ENCODE assay signal across 29 cellular contexts in genomic region chr6:167839755-167840154, GRCh38. TPM values are rescaled to one million over a fixed set of nuclear protein-coding genes. Genes with fewer than 3 reads are reported as not detected.
A peak's percentile ranks its signal among the peaks of the same experiment; 100 is the strongest.
DNase-seq lines count a peak whose midpoint lies in the region; ATAC-seq, FAIRE-seq and TF ChIP-seq lines count a peak whose summit lies in the region.
"Had no signal": no experiment of that assay in that cellular context is flagged by ENCODE, and none has a peak within 500 bp of the region (broad histone marks: within the 10 kb centered on the region; RNA-seq: fewer than 3 reads in every experiment).

No MANE protein-coding gene starts in this region.

- TF ChIP-seq EP300 in GM12878 (IDR thresholded peaks at IDR 0.05; ENCODE audit: borderline replicate concordance in 1 of 2, control insufficient read depth in 1 of 2, low read depth in 2 of 2, low read length in 2 of 2): no peak
- TF ChIP-seq EP300 in HepG2 (IDR thresholded peaks at IDR 0.05; ENCODE audit: low read depth in 2 of 2, low read length in 2 of 2): no peak
- no peak for TF ChIP-seq EP300 in HepG2 (CRISPR knock-in tag; IDR thresholded peaks at IDR 0.05; ENCODE audit: borderline replicate concordance)

- H2AFZ ChIP-seq in GM12878 (ENCODE audit: control insufficient read depth, low read depth, low read length) (no peak overlapping the region), HepG2 (ENCODE audit: low read length) (no peak overlapping the region)

- H3K4me3 Mint-ChIP-seq in CD4-positive, alpha-beta T cell: no peak overlapping the region
- H3K4me3 Mint-ChIP-seq: activated CD4-positive, alpha-beta T cell treated with anti-CD3 and anti-CD28 coated beads, Interleukin-2, amount 10 ng/mL, durations not matched to agents 24 days and 14 days; activated CD8-positive, alpha-beta memory T cell treated with anti-CD3 and anti-CD28 coated beads, Interleukin-2, amount 10 ng/mL, durations not matched to agents 7 days and 5 days; activated naive CD4-positive, alpha-beta T cell treated with anti-CD3 and anti-CD28 coated beads, Interleukin-2, amount 10 ng/mL, durations not matched to agents 7 days and 5 days; activated T-helper 1 cell treated with anti-CD3 and anti-CD28 coated beads, Interleukin-12 subunit alpha, Interleukin-12 subunit beta, Interleukin-2, Interleukin-4 antibody, amounts not matched to agents 30 ng/mL and 10 ng/mL and 1 ng/mL, durations not matched to agents 14 hours and 24 hours and 36 hours; dendritic cell treated with granulocyte-macrophage colony-stimulating factor and Interleukin-4, amounts not matched to agents 40 ng/mL and 50 ng/mL, for 4 days; HFFc6; type B pancreatic cell had no signal

- TF ChIP-seq RAD21 in GM12878 (IDR thresholded peaks at IDR 0.05; ENCODE audit: insufficient read depth, low read depth, low read length) (no peak), HepG2 (CRISPR knock-in tag; IDR thresholded peaks at IDR 0.05) (peak; percentile 39; the same call in 1 of the 2 replicates)

- H3K27ac ChIP-seq in GM12878 (ENCODE audit: control insufficient read depth, insufficient read depth): no peak overlapping the region
- H3K27ac ChIP-seq in HepG2 (ENCODE audit: extremely low read length, insufficient read depth, low read length): no peak overlapping the region
- H3K27ac ChIP-seq in CD4-positive, alpha-beta T cell (ENCODE audit: low read depth, low read length): no peak overlapping the region
- H3K27ac ChIP-seq in RWPE1: no peak overlapping the region
- no peak overlapping the region for H3K27ac ChIP-seq in colonic mucosa
- H3K27ac ChIP-seq: cardiac muscle cell had no signal

- POLR2A ChIA-PET in GM12878 (lab: Charles Lee) (interaction anchor here (0.5 kb wide), 1 partner anchor 47 kb away, joined by 3 read pairs; no protein-coding TSS in a partner anchor), HepG2 (lab: Yijun Ruan, JAX) (interaction anchor here (1.0 kb wide), 1 partner anchor 10 kb away, joined by 3 read pairs; no protein-coding TSS in a partner anchor), RWPE1 (lab: Yijun Ruan, JAX; ENCODE audit: low non-redundant PET) (no interaction called here)
- POLR2A ChIA-PET in CD4-positive, alpha-beta T cell (lab: Charles Lee): no interaction called here

- H3K4me1 Mint-ChIP-seq in CD4-positive, alpha-beta T cell (ENCODE audit: low read depth): no peaks in the 10 kb centered on the region

- DNase-seq in C1 segment of cervical spinal cord (lab: John Stamatoyannopoulos, UW): peak in 8 of 14 donors; percentile 24 to 64 (median 28)
- DNase-seq in GM12878 (ENCODE audit: low read depth, low spot score): no peak
- DNase-seq in HepG2 (ENCODE audit: low spot score): peak; percentile 65
- DNase-seq in posterior cingulate gyrus: peak in 9 of 10 donors; percentile 52 to 95 (median 75)
- no peak for DNase-seq in CD4-positive, alpha-beta T cell
- no peak for DNase-seq in RWPE1 (ENCODE audit: low spot score)
- no peak for DNase-seq in colonic mucosa
- no peak for DNase-seq in activated CD4-positive, CD25-positive, alpha-beta regulatory T cell treated with anti-CD3 and anti-CD28 coated beads, Interleukin-2, amount 50 U/mL, for 72 hours
- DNase-seq: activated CD4-positive, alpha-beta T cell treated with anti-CD3 and anti-CD28 coated beads, Interleukin-2, amount 10 ng/mL, durations not matched to agents 24 days and 14 days; activated CD8-positive, alpha-beta memory T cell treated with anti-CD3 and anti-CD28 coated beads, Interleukin-2, amount 10 ng/mL, durations not matched to agents 7 days and 5 days; activated naive CD4-positive, alpha-beta T cell treated with anti-CD3 and anti-CD28 coated beads, Interleukin-2, amount 10 ng/mL, durations not matched to agents 7 days and 5 days; amniotic stem cell; BE2C; Caco-2; HFFc6; KBM-7; MG63; NCI-H2081 treated with DMSO at 0.1 percent for 48 hours; NCI-H446 treated with DMSO at 0.1 percent for 48 hours; right cardiac atrium; stimulated activated CD4-positive, alpha-beta T cell treated with anti-CD3 and anti-CD28 coated beads, Interleukin-12 subunit alpha, Interleukin-12 subunit beta, amount 100 ng/mL, for 4 hours; stomach; T-helper 2 cell had no signal

- no peak overlapping the region for H3K27ac Mint-ChIP-seq in CD4-positive, alpha-beta T cell
- H3K27ac Mint-ChIP-seq: activated CD4-positive, alpha-beta T cell treated with anti-CD3 and anti-CD28 coated beads, Interleukin-2, amount 10 ng/mL, durations not matched to agents 24 days and 14 days; activated CD8-positive, alpha-beta memory T cell treated with anti-CD3 and anti-CD28 coated beads, Interleukin-2, amount 10 ng/mL, durations not matched to agents 7 days and 5 days; activated naive CD4-positive, alpha-beta T cell treated with anti-CD3 and anti-CD28 coated beads, Interleukin-2, amount 10 ng/mL, durations not matched to agents 7 days and 5 days; activated T-helper 1 cell treated with anti-CD3 and anti-CD28 coated beads, Interleukin-12 subunit alpha, Interleukin-12 subunit beta, Interleukin-2, Interleukin-4 antibody, amounts not matched to agents 30 ng/mL and 10 ng/mL and 1 ng/mL, durations not matched to agents 14 hours and 24 hours and 36 hours; dendritic cell treated with granulocyte-macrophage colony-stimulating factor and Interleukin-4, amounts not matched to agents 40 ng/mL and 50 ng/mL, for 4 days; HFFc6; type B pancreatic cell had no signal

- H3K27me3 ChIP-seq in GM12878 (replicated peaks in 1 of 2; ENCODE audit: control insufficient read depth in 2 of 2, insufficient read depth in 2 of 2, low read length in 1 of 2): no peaks in the 10 kb centered on the region
- no peaks in the 10 kb centered on the region for H3K27me3 ChIP-seq in HepG2 (ENCODE audit: control insufficient read depth in 1 of 2, insufficient read depth in 2 of 2, low read length in 2 of 2)
- H3K27me3 ChIP-seq in CD4-positive, alpha-beta T cell (ENCODE audit: control insufficient read depth, insufficient read depth, low read length): peaks cover 3% of the 10 kb centered on the region
- no peaks in the 10 kb centered on the region for H3K27me3 ChIP-seq in colonic mucosa
- H3K27me3 ChIP-seq: BE2C, cardiac muscle cell, MG63, stomach had no signal

- CTCF ChIA-PET in GM12878 (lab: Yijun Ruan, JAX): interaction anchor here (1.1 kb wide), 1 partner anchor 17 kb away, joined by 3 read pairs; no protein-coding TSS in a partner anchor
- CTCF ChIA-PET in HepG2 (lab: Yijun Ruan, JAX; ENCODE audit: low intra/inter-chr PET ratio, low total read pairs): no interaction called here
- CTCF ChIA-PET in CD4-positive, alpha-beta T cell (lab: Charles Lee): no interaction called here
- CTCF ChIA-PET in RWPE1 (lab: Yijun Ruan, JAX): no interaction called here

- FAIRE-seq in GM12878 (lab: Jason Lieb, UNC) (no peak), HepG2 (lab: Jason Lieb, UNC) (no peak)
- FAIRE-seq: A204.1 had no signal

- no peak overlapping the region for H3K4me3 ChIP-seq in GM12878
- no peak overlapping the region for H3K4me3 ChIP-seq in HepG2 (replicated peaks in 1 of 3; ENCODE audit: insufficient read depth in 1 of 3, low read depth in 2 of 3, low read length in 3 of 3)
- H3K4me3 ChIP-seq in colonic mucosa: no peak overlapping the region
- H3K4me3 ChIP-seq: cardiac muscle cell, MG63, stomach had no signal

- H3K79me2 ChIP-seq in GM12878 (ENCODE audit: control insufficient read depth, insufficient read depth, low read length) (peaks cover 44% of the 10 kb centered on the region), HepG2 (ENCODE audit: insufficient read depth, low read length) (peaks cover 100% of the 10 kb centered on the region)

- H4K20me1 ChIP-seq in GM12878 (ENCODE audit: control insufficient read depth, insufficient read depth): no peaks in the 10 kb centered on the region; the same call in 1 of the 2 replicates
- H4K20me1 ChIP-seq in HepG2 (ENCODE audit: insufficient read depth, low read length): peaks cover 96% of the 10 kb centered on the region

- H3K36me3 ChIP-seq in GM12878 (ENCODE audit: control insufficient read depth in 2 of 2, insufficient read depth in 2 of 2, low read length in 1 of 2) (no peaks in the 10 kb centered on the region), HepG2 (replicated peaks in 1 of 2; ENCODE audit: control insufficient read depth in 1 of 2, insufficient read depth in 2 of 2, low read length in 2 of 2) (peaks cover 0 to 1% of the 10 kb centered on the region in 2 experiments; a peak in 2 of 5 replicates), colonic mucosa (no peaks in the 10 kb centered on the region)
- H3K36me3 ChIP-seq: BE2C, cardiac muscle cell, MG63, stomach had no signal

- H3K27me3 Mint-ChIP-seq in CD4-positive, alpha-beta T cell: peaks cover 38% of the 10 kb centered on the region
- H3K27me3 Mint-ChIP-seq: type B pancreatic cell had no signal

- intact Hi-C loops in GM12878 (cut with micrococcal nuclease; ENCODE audit: unreplicated experiment) (no loop called here), HepG2 (cut with micrococcal nuclease; ENCODE audit: unreplicated experiment) (no loop called here), posterior cingulate gyrus (cut with DNase I) (no loop called here), colonic mucosa (cut with DNase I) (no loop called here)
- intact Hi-C loops in CD4-positive, alpha-beta T cell (cut with DNase I, micrococcal nuclease): no loop called here

- in situ Hi-C loops in GM12878 (cut with MboI): no loop called here
- in situ Hi-C loops in HepG2 (cut with HindIII; ENCODE audit: extremely low pct_ligation_motif_present, low pct_unique_long_range_greater_than_20kb): no loop called here

- H3K9ac ChIP-seq in GM12878 (ENCODE audit: control insufficient read depth, insufficient read depth, low read length) (no peak overlapping the region), HepG2 (ENCODE audit: insufficient read depth, low read depth, low read length) (no peak overlapping the region), colonic mucosa (ENCODE audit: low read depth in 2 of 2, low read length in 2 of 2) (no peak overlapping the region)

- TF ChIP-seq POLR2A in GM12878 (IDR thresholded peaks at IDR 0.05; ENCODE audit: low read depth, low read length) (no peak), HepG2 (IDR thresholded peaks at IDR 0.05; ENCODE audit: insufficient read depth in 1 of 2, low read depth in 2 of 2, low read length in 2 of 2) (peak in 1 of 2 experiments; percentile 33; a peak in 1 of 4 replicates)

- RAD21 ChIA-PET in GM12878 (lab: Charles Lee; ENCODE audit: unreplicated experiment): interaction anchor here (0.7 to 1.5 kb wide), 2 partner anchors 10 to 11 kb away, joined by 4 to 6 read pairs; no protein-coding TSS in a partner anchor

- H3K9me3 ChIP-seq in GM12878 (replicated peaks; ENCODE audit: control insufficient read depth, insufficient read depth, low read length) (no peaks in the 10 kb centered on the region), HepG2 (ENCODE audit: low read length) (no peaks in the 10 kb centered on the region), colonic mucosa (no peaks in the 10 kb centered on the region)
- no peaks in the 10 kb centered on the region for H3K9me3 ChIP-seq in CD4-positive, alpha-beta T cell (ENCODE audit: control insufficient read depth, low read length)
- H3K9me3 ChIP-seq: BE2C, Caco-2, MG63, stomach had no signal

- H3K4me1 ChIP-seq in GM12878 (ENCODE audit: control insufficient read depth, insufficient read depth, low read length) (no peaks in the 10 kb centered on the region), HepG2 (ENCODE audit: insufficient read depth, low read length) (peaks cover 64% of the 10 kb centered on the region), colonic mucosa (no peaks in the 10 kb centered on the region)

- no peak for TF ChIP-seq CTCF in GM12878 (IDR thresholded peaks at IDR 0.05 in 2 of 3, conservative IDR thresholded peaks at IDR 0.05 in 1 of 3; ENCODE audit: control insufficient read depth in 2 of 3, extremely low read depth in 1 of 3, insufficient read depth in 1 of 3, low read depth in 3 of 3, low read length in 3 of 3)
- TF ChIP-seq CTCF in HepG2 (CRISPR knock-in tag; IDR thresholded peaks at IDR 0.05): peak; percentile 41
- TF ChIP-seq CTCF in CD4-positive, alpha-beta T cell (IDR thresholded peaks at IDR 0.05): no peak
- no peak for TF ChIP-seq CTCF in RWPE1 (conservative IDR thresholded peaks at IDR 0.05; ENCODE audit: low read depth)
- no peak for TF ChIP-seq CTCF in colonic mucosa (IDR thresholded peaks at IDR 0.05)

- SMC1A ChIA-PET in GM12878 (lab: Charles Lee; ENCODE audit: uncharacterized antibody, unreplicated experiment): interaction anchor here (1.2 to 1.4 kb wide), 2 partner anchors 9 to 16 kb away, joined by 5 to 6 read pairs; no protein-coding TSS in a partner anchor

- no peaks in the 10 kb centered on the region for H3K9me3 Mint-ChIP-seq in CD4-positive, alpha-beta T cell
- H3K9me3 Mint-ChIP-seq: activated CD4-positive, alpha-beta T cell treated with anti-CD3 and anti-CD28 coated beads, Interleukin-2, amount 10 ng/mL, durations not matched to agents 24 days and 14 days; activated naive CD4-positive, alpha-beta T cell treated with anti-CD3 and anti-CD28 coated beads, Interleukin-2, amount 10 ng/mL, durations not matched to agents 7 days and 5 days; activated T-helper 1 cell treated with anti-CD3 and anti-CD28 coated beads, Interleukin-12 subunit alpha, Interleukin-12 subunit beta, Interleukin-2, Interleukin-4 antibody, amounts not matched to agents 30 ng/mL and 10 ng/mL and 1 ng/mL, durations not matched to agents 14 hours and 24 hours and 36 hours; dendritic cell treated with granulocyte-macrophage colony-stimulating factor and Interleukin-4, amounts not matched to agents 40 ng/mL and 50 ng/mL, for 4 days; HFFc6; type B pancreatic cell had no signal

- 77% methylated on average over 6 of the region's 6 CpGs for WGBS in GM12878 (ENCODE audit: insufficient coverage, insufficient replicate concordance, low lambda C conversion rate, missing lambda C conversion rate)
- 27% methylated on average over 6 of the region's 6 CpGs for WGBS in HepG2 (ENCODE audit: low lambda C conversion rate)

- no TSS peak for BruUV-seq in GM12878 (replicated peaks; lab: Mats Ljungman, UMichigan)
- BruUV-seq in HepG2 (replicated peaks; lab: Mats Ljungman, UMichigan): no TSS peak

- H3K4me2 ChIP-seq in GM12878 (ENCODE audit: control insufficient read depth, insufficient read depth) (no peak overlapping the region), HepG2 (ENCODE audit: low read depth, low read length) (peak overlapping the region; percentile 39)

- peak; percentile 52; the same call in 2 of the 3 replicates for ATAC-seq in GM12878
- peak; percentile 99 for ATAC-seq in HepG2
- ATAC-seq in CD4-positive, alpha-beta T cell (ENCODE audit: poor library complexity): no peak
- ATAC-seq: activated CD8-positive, alpha-beta memory T cell treated with anti-CD3 and anti-CD28 coated beads, Interleukin-2, amount 10 ng/mL, durations not matched to agents 7 days and 5 days; SK-N-SH treated with all-trans-retinoic acid at 6 μM for 48 hours had no signal

- H3K36me3 Mint-ChIP-seq in CD4-positive, alpha-beta T cell (ENCODE audit: low read depth): no peaks in the 10 kb centered on the region
- H3K36me3 Mint-ChIP-seq: activated CD8-positive, alpha-beta memory T cell treated with anti-CD3 and anti-CD28 coated beads, Interleukin-2, amount 10 ng/mL, durations not matched to agents 7 days and 5 days; type B pancreatic cell had no signal

RNA-seq across cellular contexts. Expression of gene AFDN, which starts 13.0 kb away (rescaled TPM):
- 295 and 304 TPM in 2 replicates for total RNA-seq in GM12878 (2013; cell fraction: nucleolus; rRNA removed)
- total RNA-seq in GM12878 (2014; rRNA removed) (47.2 and 52.8 TPM in 2 replicates), GM12878 (2014; rRNA removed; fragmentation: Illumina TruSeq; extraction: Trizol) (65.4 and 65.7 TPM in 2 replicates), GM12878 (2021) (67.8 and 68.2 TPM in 2 replicates), HepG2 (2016; rRNA removed; fragmentation: Illumina TruSeq; extraction: Trizol) (97.8 and 136 TPM in 2 replicates), colonic mucosa (100 to 1,000 TPM; 213 to 232 TPM)
- polyA plus RNA-seq in GM12878 (2011; ENCODE audit: low read depth): 13.2 TPM
- polyA plus RNA-seq in GM12878 (2011; rRNA removed) (40.7 and 43.0 TPM in 2 replicates), GM12878 (2014; fragmentation: Illumina TruSeq; extraction: Trizol) (58.5 and 89.6 TPM in 2 replicates), GM12878 (2014; fragmentation: Nextera tagmentation; extraction: Ambion mirVana) (1 to 10 TPM; 5.7 to 8.7 TPM), GM12878 (2014; rRNA removed) (48.5 and 50.2 TPM in 2 replicates), GM12878 (2016; fragmentation: Nextera tagmentation; extraction: Ambion mirVana) (10 to 100 TPM in 1 of 2 experiments, 1 to 10 TPM in 1; 7.2 to 11.8 TPM), HepG2 (2011; rRNA removed) (151 and 156 TPM in 2 replicates)
- 19.6 and 21.3 TPM in 2 replicates for polyA plus RNA-seq in GM12878 (2011; cell fraction: cytosol; rRNA removed)
- polyA plus RNA-seq in GM12878 (2011; cell fraction: nucleus; rRNA removed): 121 and 135 TPM in 2 replicates
- 18.5 and 22.9 TPM in 2 replicates for polyA plus RNA-seq in GM12878 (2012)
- polyA minus RNA-seq in GM12878 (2011; rRNA and poly(A)+ RNA removed): 60.1 and 66.5 TPM in 2 replicates
- 17.5 and 23.0 TPM in 2 replicates for polyA minus RNA-seq in GM12878 (2011; cell fraction: cytosol; rRNA and poly(A)+ RNA removed)
- 88.6 and 122 TPM in 2 replicates for polyA minus RNA-seq in GM12878 (2011; cell fraction: nucleus; rRNA and poly(A)+ RNA removed)
- 82.1 and 86.5 TPM in 2 replicates for total RNA-seq in HepG2 (2016; cell fraction: cytosol; rRNA removed; fragmentation: Illumina TruSeq; extraction: Trizol; ENCODE audit: low read depth)
- 90.9 and 138 TPM in 2 replicates for total RNA-seq in HepG2 (2016; cell fraction: insoluble cytoplasmic fraction; rRNA removed; fragmentation: Illumina TruSeq; extraction: Trizol)
- 67.9 and 80.5 TPM in 2 replicates for total RNA-seq in HepG2 (2016; cell fraction: membrane; rRNA removed; fragmentation: Illumina TruSeq; extraction: Trizol)
- total RNA-seq in HepG2 (2016; cell fraction: nucleus; rRNA removed; fragmentation: Illumina TruSeq; extraction: Trizol): 248 and 270 TPM in 2 replicates
- polyA plus RNA-seq in HepG2 (2011; cell fraction: cytosol; rRNA removed): 52.5 and 65.6 TPM in 2 replicates
- polyA plus RNA-seq in HepG2 (2011; cell fraction: nucleus; rRNA removed): 488 and 509 TPM in 2 replicates
- polyA plus RNA-seq in HepG2 (2012): 141 and 152 TPM in 2 replicates
- 1.8 and 2.1 TPM in 2 replicates for polyA plus RNA-seq in HepG2 (2016; cell fraction: cytosol; fragmentation: Illumina TruSeq; extraction: Trizol; ENCODE audit: low read depth)
- polyA plus RNA-seq in HepG2 (2016; cell fraction: insoluble cytoplasmic fraction; fragmentation: Illumina TruSeq; extraction: Trizol; ENCODE audit: low read depth): 62.7 and 70.2 TPM in 2 replicates
- 7.1 and 7.2 TPM in 2 replicates for polyA plus RNA-seq in HepG2 (2016; cell fraction: membrane; fragmentation: Illumina TruSeq; extraction: Trizol; ENCODE audit: low read depth)
- 361 and 384 TPM in 2 replicates for polyA plus RNA-seq in HepG2 (2016; cell fraction: nucleus; fragmentation: Illumina TruSeq; extraction: Trizol; ENCODE audit: insufficient read depth, low read depth)
- polyA minus RNA-seq in HepG2 (2011; rRNA and poly(A)+ RNA removed; ENCODE audit: low replicate concordance): 24.6 and 223 TPM in 2 replicates
- 115 and 134 TPM in 2 replicates for polyA minus RNA-seq in HepG2 (2011; cell fraction: cytosol; rRNA and poly(A)+ RNA removed)
- polyA minus RNA-seq in HepG2 (2011; cell fraction: nucleus; rRNA and poly(A)+ RNA removed): 847 and 897 TPM in 2 replicates
- 10 to 100 TPM in 1 of 2 experiments, 1 to 10 TPM in 1; 9.1 to 10.2 TPM for total RNA-seq in CD4-positive, alpha-beta T cell

Comparison
In these comparisons a context has a peak if more than half of its experiments do, and no peak if none do; other contexts are left out.
1. DNase-seq: peak in C1 segment of cervical spinal cord (8 of 14), HepG2 (single experiment) and posterior cingulate gyrus (9 of 10); none in GM12878 (single experiment), CD4-positive, alpha-beta T cell (0 of 10), RWPE1 (single experiment), colonic mucosa (single experiment) and activated CD4-positive, CD25-positive, alpha-beta regulatory T cell treated with anti-CD3 and anti-CD28 coated beads, Interleukin-2, amount 50 U/mL, for 72 hours (single experiment).
2. RNA of gene AFDN, which starts 13.0 kb away (total RNA-seq): 213 to 232 TPM in colonic mucosa, 67.9 to 270 TPM in HepG2 and 47.2 to 304 TPM in GM12878; 9.1 to 10.2 TPM in CD4-positive, alpha-beta T cell; every median in the first group is over 4 times any median in the second.
3. POLR2A ChIA-PET loops: an anchor here in GM12878 (0.5 kb wide) and HepG2 (1.0 kb wide); none called in CD4-positive, alpha-beta T cell and RWPE1.